17 cellular contexts compared by ENCODE assay signal in genomic region chr3:64203216-64203615, GRCh38. TPM values are rescaled to one million over a fixed set of nuclear protein-coding genes. Genes with fewer than 3 reads are reported as not detected.
DNase-seq lines count a peak whose midpoint lies in the region; ATAC-seq and TF ChIP-seq lines count a peak whose summit lies in the region.
"Had no signal": no experiment of that assay in that cellular context is flagged by ENCODE, and none has a peak within 500 bp of the region (broad histone marks: within the 10 kb centered on the region; RNA-seq: fewer than 3 reads in every experiment).

No MANE protein-coding gene starts in this region.

- intact Hi-C loops in PC-3 (cut with micrococcal nuclease) (no loop called here), esophagus squamous epithelium (cut with DNase I) (no loop called here)

- no peaks in the 10 kb centered on the region for H3K9me3 ChIP-seq in PC-3 (ENCODE audit: low read length)
- H3K9me3 ChIP-seq in osteoblast (ENCODE audit: low read depth, low read length): no peaks in the 10 kb centered on the region
- no peaks in the 10 kb centered on the region for H3K9me3 ChIP-seq in esophagus squamous epithelium
- H3K9me3 ChIP-seq: BE2C had no signal

- 0 out of 2 replicates have a peak, but pooled peaks cover 2% of the 10 kb centered on the region for H3K4me1 ChIP-seq in PC-3 (ENCODE audit: insufficient read depth, low read length)
- peaks cover 5% of the 10 kb centered on the region for H3K4me1 ChIP-seq in osteoblast (ENCODE audit: insufficient read depth, low read length)
- peaks cover 0 to 40% (median 11%) of the 10 kb centered on the region in 3 donors for H3K4me1 ChIP-seq in esophagus squamous epithelium

- TF ChIP-seq CTCF in PC-3 (conservative IDR thresholded peaks at IDR 0.05; ENCODE audit: low read depth, low read length): no peak
- no peak for TF ChIP-seq CTCF in epithelial cell of esophagus (IDR thresholded peaks at IDR 0.05; ENCODE audit: insufficient read depth, low read depth, low read length, missing control alignments)
- TF ChIP-seq CTCF in osteoblast (IDR thresholded peaks at IDR 0.05; ENCODE audit: extremely low read depth, low read depth, low read length): no peak
- no peak for TF ChIP-seq CTCF in esophagus squamous epithelium (IDR thresholded peaks at IDR 0.05)

- H3K9me2 ChIP-seq in PC-3 (replicated peaks; ENCODE audit: low read length): no peaks in the 10 kb centered on the region

- H3K36me3 ChIP-seq in PC-3 (ENCODE audit: low read depth, low read length) (no peaks in the 10 kb centered on the region), osteoblast (ENCODE audit: insufficient read depth, low read length) (peaks cover 4% of the 10 kb centered on the region), esophagus squamous epithelium (no peaks in the 10 kb centered on the region)
- H3K36me3 ChIP-seq: BE2C had no signal

- no peaks in the 10 kb centered on the region for H3F3A ChIP-seq in PC-3 (ENCODE audit: low read length, unreplicated experiment)

- DNase-seq in ELR (ENCODE audit: low read depth): peak; percentile 50
- DNase-seq in PC-3: peak; percentile 29
- DNase-seq in epithelial cell of esophagus (ENCODE audit: low read depth): peak; percentile 47
- peak; percentile 75 for DNase-seq in osteoblast (ENCODE audit: insufficient read length, low spot score, missing footprints)
- no peak for DNase-seq in HuH-7.5 (ENCODE audit: low spot score)
- no peak for DNase-seq in mesenteric fat pad (ENCODE audit: low spot score)
- no peak for DNase-seq in esophagus squamous epithelium (lab: John Stamatoyannopoulos, UW)
- no peak for DNase-seq in GOT3 (lab: John Stamatoyannopoulos, UW)
- DNase-seq: BE2C; CD8-positive, alpha-beta memory T cell; EL; NCI-H1092; NCI-H446 treated with DMSO at 0.1 percent for 48 hours; NCI-H748 treated with DMSO at 0.1 percent for 48 hours; PC-9 had no signal

- 63 to 64% methylated on average over 2 of the region's 2 CpGs for WGBS in esophagus squamous epithelium, 2 donors

- peak; percentile 51 for ATAC-seq in PC-3
- ATAC-seq: K562, Right ventricle myocardium inferior had no signal

- no peak overlapping the region for H3K4me2 ChIP-seq in PC-3 (ENCODE audit: low read length)
- peak overlapping the region; percentile 26 for H3K4me2 ChIP-seq in osteoblast (ENCODE audit: insufficient read depth, low read length)
- H3K4me2 ChIP-seq: PC-9 had no signal

- no peaks in the 10 kb centered on the region for H4K20me1 ChIP-seq in PC-3 (ENCODE audit: low read length)
- peaks cover 24% of the 10 kb centered on the region for H4K20me1 ChIP-seq in osteoblast (ENCODE audit: insufficient read depth, low read length)

- H2AFZ ChIP-seq in PC-3 (ENCODE audit: low read length): no peak overlapping the region
- no peak overlapping the region for H2AFZ ChIP-seq in osteoblast (ENCODE audit: low read length)
- H2AFZ ChIP-seq: PC-9 had no signal

- no TSS peak for BruUV-seq in PC-3 (replicated peaks; lab: Mats Ljungman, UMichigan)

- TF ChIP-seq POLR2A in esophagus squamous epithelium (IDR thresholded peaks at IDR 0.05): no peak

- H3K27ac ChIP-seq in PC-3 (ENCODE audit: low read length): no peak overlapping the region; the same call in 1 of the 2 replicates
- no peak overlapping the region for H3K27ac ChIP-seq in osteoblast (ENCODE audit: low read depth, low read length)
- H3K27ac ChIP-seq in esophagus squamous epithelium: no peak overlapping the region
- H3K27ac ChIP-seq: PC-9 had no signal

- H3K79me2 ChIP-seq in PC-3 (ENCODE audit: low read length): no peaks in the 10 kb centered on the region
- peaks cover 39% of the 10 kb centered on the region for H3K79me2 ChIP-seq in osteoblast (ENCODE audit: insufficient read depth, low read length)

- H3K9ac ChIP-seq in PC-3 (ENCODE audit: low read length): no peak overlapping the region

- H3K4me3 ChIP-seq in PC-3 (ENCODE audit: low read length) (no peak overlapping the region), epithelial cell of esophagus (ENCODE audit: low read length) (no peak overlapping the region), osteoblast (ENCODE audit: insufficient read depth, low read length) (no peak overlapping the region), esophagus squamous epithelium (no peak overlapping the region)
- H3K4me3 ChIP-seq: K562, PC-9 had no signal

- POLR2A ChIA-PET in PC-3 (lab: Charles Lee; ENCODE audit: unreplicated experiment): no interaction called here

- CTCF ChIA-PET in PC-3 (lab: Charles Lee): no interaction called here

- H3K27me3 ChIP-seq in PC-3 (ENCODE audit: low read length): no peaks in the 10 kb centered on the region
- H3K27me3 ChIP-seq in osteoblast (ENCODE audit: insufficient read depth, low read length): no peaks in the 10 kb centered on the region
- H3K27me3 ChIP-seq in esophagus squamous epithelium: no peaks in the 10 kb centered on the region
- H3K27me3 ChIP-seq: BE2C had no signal

RNA-seq across cellular contexts. Expression of gene PRICKLE2, which starts 22.1 kb away (rescaled TPM):
- total RNA-seq in PC-3 (2014; rRNA removed) (0.46 and 1.8 TPM in 2 replicates), osteoblast (18.8 and 25.0 TPM in 2 replicates), mesenteric fat pad (65.7 TPM), esophagus squamous epithelium (10 to 100 TPM in 2 of 4 donors, 1 to 10 TPM in 2; 3.4 to 29.2 (median 12.6) TPM)
- total RNA-seq: CD8-positive, alpha-beta memory T cell had no signal

Comparison
In these comparisons a context has a peak if more than half of its experiments do, and no peak if none do; other contexts are left out.
1. DNase-seq: peak in ELR (single experiment), PC-3 (single experiment), epithelial cell of esophagus (single experiment) and osteoblast (single experiment); none in HuH-7.5 (single experiment), mesenteric fat pad (single experiment), esophagus squamous epithelium (single experiment) and GOT3 (single experiment).